2 cellular contexts compared by ENCODE assay signal in genomic region chr12:52207106-52207505, GRCh38.
TF ChIP-seq lines count a peak whose summit lies in the region.

No MANE protein-coding gene starts in this region.

TF ChIP-seq in A549, 52 proteins besides CTCF, POLR2A, EP300 and RAD21 (continued from another document):
- no peak for TF ChIP-seq ZSCAN20 (CRISPR knock-in tag; IDR thresholded peaks at IDR 0.05)
- no peak for TF ChIP-seq SREBF2 (IDR thresholded peaks at IDR 0.05)
- no peak for TF ChIP-seq NR3C1 (IDR thresholded peaks at IDR 0.05)
- no peak for TF ChIP-seq MYC (IDR thresholded peaks at IDR 0.05; ENCODE audit: borderline replicate concordance, low read length)
- no peak for TF ChIP-seq ZNF302 (CRISPR knock-in tag; IDR thresholded peaks at IDR 0.05)
- TF ChIP-seq JUN (IDR thresholded peaks at IDR 0.05), result no peak
- TF ChIP-seq JUNB (IDR thresholded peaks at IDR 0.05), result no peak
- no peak for TF ChIP-seq RFX5 (IDR thresholded peaks at IDR 0.05)
- no peak for TF ChIP-seq POLR2AphosphoS2 (conservative IDR thresholded peaks at IDR 0.05; ENCODE audit: low read length)

TF ChIP-seq in GM23338, 12 proteins besides CTCF, POLR2A, EP300 and RAD21:
- TF ChIP-seq ETS1 (IDR thresholded peaks at IDR 0.05) (no peak), STAT1 (IDR thresholded peaks at IDR 0.05; ENCODE audit: unreplicated experiment) (no peak), CREB1 (CRISPR knock-in tag; IDR thresholded peaks at IDR 0.05; ENCODE audit: low read depth) (no peak), EZH2phosphoT487 (IDR thresholded peaks at IDR 0.05; ENCODE audit: unreplicated experiment) (no peak), POLR2AphosphoS5 (IDR thresholded peaks at IDR 0.05; ENCODE audit: low read depth) (no peak), JUNB (IDR thresholded peaks at IDR 0.05; ENCODE audit: unreplicated experiment) (no peak), NANOG (IDR thresholded peaks at IDR 0.05; ENCODE audit: borderline replicate concordance) (no peak), ZNF462 (CRISPR knock-in tag; IDR thresholded peaks at IDR 0.05) (no peak), REST (IDR thresholded peaks at IDR 0.05; ENCODE audit: unreplicated experiment) (no peak), ZNF331 (CRISPR knock-in tag; IDR thresholded peaks at IDR 0.05; ENCODE audit: low read depth) (no peak), EZH2 (IDR thresholded peaks at IDR 0.05; ENCODE audit: low read depth, unreplicated experiment) (no peak), ZNF114 (CRISPR knock-in tag; IDR thresholded peaks at IDR 0.05) (no peak)
